In the genomic region with DNA sequence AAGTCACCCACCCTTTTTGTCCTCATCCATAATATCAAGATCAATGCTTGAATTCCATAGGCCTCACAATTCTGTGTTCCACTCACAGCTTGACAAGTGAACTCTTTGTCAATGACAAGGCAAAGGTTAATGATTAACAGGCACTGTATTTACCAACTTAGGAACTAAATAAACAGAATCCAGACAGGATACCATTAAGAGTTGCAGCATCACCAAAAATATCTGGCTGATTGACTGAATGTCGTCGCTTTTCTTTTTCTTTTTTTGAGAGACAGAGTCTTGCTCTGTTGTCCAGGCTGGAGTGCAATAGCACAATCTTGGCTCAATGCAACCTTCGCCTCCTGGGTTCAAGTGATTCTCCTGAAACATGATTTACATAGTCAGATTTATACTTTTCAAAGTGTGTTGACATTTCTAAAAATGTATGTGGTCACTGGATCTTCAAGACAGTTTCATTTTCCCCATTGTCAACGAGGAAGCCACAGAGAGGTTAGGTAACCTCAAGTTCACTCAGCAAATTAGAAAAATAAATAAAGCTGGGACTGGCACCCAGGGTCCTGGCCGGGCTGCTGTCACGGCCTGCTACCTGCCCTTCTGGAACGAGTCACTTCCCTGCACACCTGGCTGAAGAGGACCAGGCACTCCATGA, we compare ENCODE assay signal across 16 cellular contexts.
DNase-seq lines count a peak whose midpoint lies in the region; ATAC-seq and TF ChIP-seq lines count a peak whose summit lies in the region.
"Had no signal": no experiment of that assay in that cellular context is flagged by ENCODE, and none has a peak within 500 bp of the region (broad histone marks: within the 10 kb centered on the region; RNA-seq: fewer than 3 reads in every experiment).

No MANE protein-coding gene starts in this region.

- no peak for TF ChIP-seq CTCF in CD14-positive monocyte (IDR thresholded peaks at IDR 0.05)
- TF ChIP-seq CTCF in WTC11 (IDR thresholded peaks at IDR 0.05): no peak
- TF ChIP-seq CTCF in mucosa of descending colon (IDR thresholded peaks at IDR 0.05): no peak

- CTCF ChIA-PET in WTC11 (lab: Charles Lee): interaction anchor here (1.8 kb wide), 1 partner anchor 141 kb away, joined by 6 read pairs; no protein-coding TSS in a partner anchor

- H3K27ac Mint-ChIP-seq in CD14-positive monocyte (peak overlapping the region; percentile 84 to 95 (median 94)), WTC11 (no peak overlapping the region)
- H3K27ac Mint-ChIP-seq: activated T-cell treated with anti-CD3 and anti-CD28 coated beads, Interleukin-2, amount 50 U/mL, for 24 hours had no signal

- peaks cover 43% of the 10 kb centered on the region for H3K4me1 ChIP-seq in mucosa of descending colon (ENCODE audit: low read depth)

- H3K9me3 ChIP-seq in mucosa of descending colon: no peaks in the 10 kb centered on the region

- POLR2A ChIA-PET in WTC11 (lab: Charles Lee): no interaction called here

- H3K4me1 Mint-ChIP-seq in CD14-positive monocyte (peaks cover 63% of the 10 kb centered on the region), WTC11 (peaks cover 19% of the 10 kb centered on the region)

- H3K4me3 Mint-ChIP-seq in CD14-positive monocyte: peak overlapping the region; percentile 16 to 66
- no peak overlapping the region for H3K4me3 Mint-ChIP-seq in WTC11
- H3K4me3 Mint-ChIP-seq: activated T-cell treated with anti-CD3 and anti-CD28 coated beads, Interleukin-2, amount 50 U/mL, for 24 hours had no signal

- DNase-seq in CD14-positive monocyte (ENCODE audit: low spot score): no peak
- DNase-seq in HT-29 (ENCODE audit: low spot score): peak; percentile 65
- DNase-seq in WTC11 (ENCODE audit: low spot score): no peak
- DNase-seq in mucosa of descending colon: no peak
- no peak for DNase-seq in posterior vena cava (ENCODE audit: low spot score)
- no peak for DNase-seq in NCI-H510A (lab: John Stamatoyannopoulos, UW)
- DNase-seq: activated T-cell treated with anti-CD3 and anti-CD28 coated beads, Interleukin-2, amount 50 U/mL, for 24 hours; GF-D8; HCEC 1CT; NCI-H226; stimulated activated CD4-positive, alpha-beta T cell treated with anti-CD3 and anti-CD28 coated beads, Interleukin-4, amount 100 ng/mL, for 24 hours; stimulated activated naive CD4-positive, alpha-beta T cell treated with Interleukin-2 at 50 U/mL for 16 hours had no signal

- H3K4me3 ChIP-seq in mucosa of descending colon: no peak overlapping the region
- H3K4me3 ChIP-seq: dorsolateral prefrontal cortex, right atrium auricular region had no signal

- H3K9me3 Mint-ChIP-seq in CD14-positive monocyte (peaks cover 0 to 3% (median 0%) of the 10 kb centered on the region in 7 donors), WTC11 (peaks cover 3% of the 10 kb centered on the region)
- H3K9me3 Mint-ChIP-seq: activated T-cell treated with anti-CD3 and anti-CD28 coated beads, Interleukin-2, amount 50 U/mL, for 24 hours had no signal

- peaks cover 0 to 3% of the 10 kb centered on the region in 2 donors for H3K36me3 Mint-ChIP-seq in CD14-positive monocyte
- H3K36me3 Mint-ChIP-seq in WTC11: peaks cover 43% of the 10 kb centered on the region

- H3K36me3 ChIP-seq in mucosa of descending colon (ENCODE audit: low read depth): no peaks in the 10 kb centered on the region
- H3K36me3 ChIP-seq: right atrium auricular region had no signal

- peaks cover 0 to 4% (median 3%) of the 10 kb centered on the region in 3 donors for H3K27me3 Mint-ChIP-seq in CD14-positive monocyte (ENCODE audit: low read depth in 3 of 3)
- no peaks in the 10 kb centered on the region for H3K27me3 Mint-ChIP-seq in WTC11 (ENCODE audit: low read depth)
- H3K27me3 Mint-ChIP-seq: activated T-cell treated with anti-CD3 and anti-CD28 coated beads, Interleukin-2, amount 50 U/mL, for 24 hours had no signal

- intact Hi-C loops in CD14-positive monocyte (cut with micrococcal nuclease) (no loop called here), mucosa of descending colon (cut with DNase I, micrococcal nuclease) (no loop called here), posterior vena cava (cut with DNase I) (no loop called here)

- ATAC-seq in WTC11 (no peak), mucosa of descending colon (peak; percentile 8), GM18868 (IDR thresholded peaks at IDR 0.05; ENCODE audit: unreplicated experiment) (no peak), HG02938 (IDR thresholded peaks at IDR 0.05; ENCODE audit: unreplicated experiment) (no peak)

TF ChIP-seq in WTC11, 78 proteins besides CTCF, POLR2A, EP300 and RAD21:
- TF ChIP-seq GABPB1 (CRISPR knock-in tag; IDR thresholded peaks at IDR 0.05) (peak; percentile 69; the same call in 1 of the 2 replicates), E2F5 (CRISPR knock-in tag; IDR thresholded peaks at IDR 0.05) (no peak)
TF ChIP-seq in WTC11: peak in this region for 1.
